Comparison of ENCODE assay signal across 8 cellular contexts in the genomic region with DNA sequence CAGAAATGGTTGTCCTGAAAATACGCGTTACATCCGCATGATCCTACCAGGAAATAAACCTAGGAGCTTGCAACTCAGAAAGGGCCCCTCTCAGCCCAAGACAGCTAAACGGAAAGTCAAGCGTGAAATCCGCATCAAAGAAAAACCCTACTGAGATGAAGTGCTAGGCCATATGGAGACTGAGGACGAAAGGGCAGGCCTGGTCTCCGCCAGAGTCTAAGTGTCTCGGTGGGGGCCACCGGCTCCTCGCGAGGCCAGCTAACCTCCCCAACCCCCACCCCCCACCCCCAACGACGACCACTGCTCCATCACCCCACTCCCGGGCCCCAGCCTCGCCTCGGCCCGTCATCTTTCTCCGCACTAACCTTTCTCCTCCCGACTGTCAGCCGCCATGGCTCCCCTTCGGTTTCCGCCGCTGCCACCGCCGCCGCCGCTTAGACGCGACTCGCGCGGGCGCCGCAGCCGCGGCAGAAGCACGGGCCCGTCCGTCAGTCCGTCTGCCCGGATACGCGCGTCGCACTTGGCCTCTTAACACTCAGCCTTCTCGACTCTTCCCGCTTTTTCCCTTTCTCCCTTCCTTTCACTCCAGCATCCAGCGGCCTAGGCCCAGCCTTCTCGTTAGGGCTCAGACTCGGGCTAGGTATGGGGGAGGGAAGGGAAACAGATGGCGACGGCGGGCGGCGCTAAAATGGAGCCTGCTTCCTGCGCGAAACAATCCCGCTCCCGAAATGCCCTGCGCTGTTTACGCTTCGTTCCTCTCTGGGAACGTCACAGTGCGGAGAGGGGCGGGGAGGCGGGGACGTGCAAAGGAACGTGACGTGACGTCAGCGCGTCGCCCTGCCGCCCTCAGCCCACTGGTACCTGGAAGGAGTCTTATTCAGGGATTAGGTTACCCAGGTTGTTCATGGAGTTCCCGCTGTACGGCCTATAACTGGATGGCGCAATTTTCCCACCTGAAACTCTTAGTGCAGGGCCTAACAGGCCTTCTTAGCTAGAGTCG. TPM values are rescaled to one million over a fixed set of nuclear protein-coding genes. Genes with fewer than 3 reads are reported as not detected.
DNase-seq lines count a peak whose midpoint lies in the region; ATAC-seq and TF ChIP-seq lines count a peak whose summit lies in the region.

A gene (minus strand): TSS at position 730 of the 1,000 bp plus-strand sequence. CDS start 337 bp downstream, at position 393.

- H3K9me3 Mint-ChIP-seq in activated B cell treated with CpG ODN at 0.5 μM for 24 hours, result no peaks in the 10 kb centered on the region
- no peaks in the 10 kb centered on the region for H3K9me3 Mint-ChIP-seq in immature natural killer cell

- H3K27me3 Mint-ChIP-seq in activated B cell treated with CpG ODN at 0.5 μM for 24 hours (peaks cover 3% of the 10 kb centered on the region), immature natural killer cell (ENCODE audit: low read depth in 3 of 3) (peaks cover 5 to 20% (median 6%) of the 10 kb centered on the region in 3 donors)

- H3K27ac Mint-ChIP-seq in activated B cell treated with CpG ODN at 0.5 μM for 24 hours (peak within 1 kb of the TSS; percentile 99), immature natural killer cell (peak within 1 kb of the TSS; percentile 98 to 100 (median 99))

- CTCF ChIA-PET in activated B cell treated with CpG ODN at 0.5 μM for 24 hours (lab: Charles Lee), result no interaction called here

- H3K27ac ChIP-seq in caudate nucleus (ENCODE audit: low read depth, low read length), result peak within 1 kb of the TSS; percentile 98

- H3K36me3 Mint-ChIP-seq in activated B cell treated with CpG ODN at 0.5 μM for 24 hours (ENCODE audit: low read depth) (peaks cover 23% of the 10 kb centered on the region), immature natural killer cell (no peaks in the 10 kb centered on the region)

- H3K4me3 Mint-ChIP-seq in activated B cell treated with CpG ODN at 0.5 μM for 24 hours (peak within 1 kb of the TSS; percentile 99), immature natural killer cell (peak within 1 kb of the TSS; percentile 92 to 99 (median 94))

- peak; percentile 99 for ATAC-seq in HG03196 (IDR thresholded peaks at IDR 0.05; ENCODE audit: unreplicated experiment)
- peak; percentile 95 for ATAC-seq in activated B cell treated with CpG ODN at 0.5 μM for 24 hours (ENCODE audit: low read depth)

- DNase-seq in AG08396 (ENCODE audit: low spot score), result peak; percentile 91
- peak; percentile 94 for DNase-seq in NCI-H345 (lab: John Stamatoyannopoulos, UW)
- DNase-seq in activated B cell treated with CpG ODN at 0.5 μM for 24 hours, result peak; percentile 87
- DNase-seq in caudate nucleus (lab: John Stamatoyannopoulos, UW), result peak; percentile 48 to 98 (median 92)
- peak; percentile 92 to 94 (median 93) for DNase-seq in immature natural killer cell
- DNase-seq in smooth muscle cell of the brain vasculature (ENCODE audit: low read depth, low spot score), result peak; percentile 94

- POLR2A ChIA-PET in activated B cell treated with CpG ODN at 0.5 μM for 24 hours (lab: Charles Lee), result interaction anchor here (0.6 to 0.7 kb wide), 3 partner anchors 8 to 41 kb away, joined by 3 read pairs; no protein-coding TSS in a partner anchor

- no peak for TF ChIP-seq CTCF in activated B cell treated with CpG ODN at 0.5 μM for 24 hours (IDR thresholded peaks at IDR 0.05)

- H3K4me1 Mint-ChIP-seq in activated B cell treated with CpG ODN at 0.5 μM for 24 hours (peaks cover 40% of the 10 kb centered on the region), immature natural killer cell (peaks cover 44 to 52% of the 10 kb centered on the region in 2 donors)

- TF ChIP-seq POLR2A in GM18951 (IDR thresholded peaks at IDR 0.05; ENCODE audit: extremely low read depth, insufficient read depth, insufficient read length), result peak; percentile 83

- in situ Hi-C loops in GM18951 (cut with MboI; ENCODE audit: low sequenced_read_pairs, unreplicated experiment), result no loop called here

- intact Hi-C loops in activated B cell treated with CpG ODN at 0.5 μM for 24 hours (cut with micrococcal nuclease), result loop anchor here (1.0 to 2.0 kb wide), 4 partner anchors 15 to 804 kb away; a partner anchor contains a TSS

RNA-seq across cellular contexts. Expression of the gene that starts here (rescaled TPM):
- total RNA-seq in activated B cell treated with CpG ODN at 0.5 μM for 24 hours, result 101 and 119 TPM in 2 replicates
- polyA plus RNA-seq in immature natural killer cell, result 10 to 100 TPM in 2 of 3 donors, 1 to 10 TPM in 1; 4.9 to 53.9 (median 24.1) TPM

Comparison
In these comparisons a context has a peak if more than half of its experiments do, and no peak if none do; other contexts are left out.
1. Peak in every context shown above with its lines: DNase-seq, ATAC-seq and H3K27ac ChIP-seq.